In the genomic region with DNA sequence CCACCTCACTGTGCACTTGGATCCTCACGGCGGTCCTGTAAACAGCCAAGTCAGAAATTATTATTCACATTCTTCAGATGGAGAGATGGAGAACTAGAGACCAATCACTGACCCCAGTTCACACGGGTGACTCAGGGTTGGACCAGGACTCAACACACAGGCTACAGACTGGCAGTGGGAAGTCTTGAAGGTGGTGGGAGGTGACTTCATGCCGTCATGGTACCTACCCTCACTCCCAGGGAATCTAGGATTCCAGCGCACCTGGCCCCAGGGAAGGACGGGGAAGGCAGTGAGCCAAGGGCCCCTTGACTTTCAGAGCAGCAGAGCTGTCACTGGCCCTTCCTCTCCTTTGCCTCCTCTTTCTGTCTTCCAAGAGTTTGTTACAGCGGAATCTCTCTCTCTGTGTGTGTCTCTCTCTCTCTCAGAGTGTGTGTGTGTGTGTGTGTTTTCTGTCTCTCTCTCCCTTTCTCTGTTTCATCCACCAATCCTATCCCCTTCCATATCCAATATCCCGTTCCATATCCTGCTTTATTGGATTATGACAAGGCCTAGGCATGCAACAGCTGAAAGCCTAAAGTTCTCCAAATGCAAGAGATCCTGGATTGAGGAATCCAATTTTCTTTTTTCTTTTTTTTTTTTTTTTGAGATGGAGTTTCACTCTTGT, we compare ENCODE assay signal across 20 cellular contexts. TPM values are rescaled to one million over a fixed set of nuclear protein-coding genes. Genes with fewer than 3 reads are reported as not detected.
"Had no signal": no experiment of that assay in that cellular context is flagged by ENCODE, and none has a peak within 500 bp of the region (broad histone marks: within the 10 kb centered on the region; RNA-seq: fewer than 3 reads in every experiment).

No MANE protein-coding gene starts in this region.

- H3K4me3 ChIP-seq: gastrocnemius medialis, lung, pancreas had no signal

- H3K27ac ChIP-seq: gastrocnemius medialis, neutrophil, pancreas had no signal

- H3K4me1 ChIP-seq: pancreas had no signal

- H3K36me3 Mint-ChIP-seq: activated CD8-positive, alpha-beta memory T cell treated with anti-CD3 and anti-CD28 coated beads, Interleukin-2, amount 10 ng/mL, durations not matched to agents 7 days and 5 days had no signal

- H3K9me3 Mint-ChIP-seq: activated T-helper 17 cell treated with anti-CD3 and anti-CD28 coated beads, Interleukin-2, amount 50 U/mL, for 72 hours; central memory CD8-positive, alpha-beta T cell; stimulated activated naive B cell treated with anti-CD40 and anti-IgM and Interleukin-4, amounts not matched to agents 10 μg/mL and 1 μg/mL and 100 μg/mL, for 72 hours; T-helper 2 cell treated with Interferon-gamma antibody and Interleukin-4, amounts not matched to agents 5 μg/mL and 100 μg/mL, for 36 hours had no signal

- H3K4me1 Mint-ChIP-seq: activated T-helper 17 cell treated with anti-CD3 and anti-CD28 coated beads, Interleukin-2, amount 50 U/mL, for 72 hours had no signal

- H3K9me3 ChIP-seq: gastrocnemius medialis, neutrophil, pancreas had no signal

- H3K36me3 ChIP-seq: gastrocnemius medialis, neutrophil, pancreas had no signal

- H3K27me3 ChIP-seq: gastrocnemius medialis, neutrophil, pancreas had no signal

- H3K27ac Mint-ChIP-seq: activated CD4-positive, alpha-beta T cell treated with anti-CD3 and anti-CD28 coated beads for 36 hours; activated CD8-positive, alpha-beta memory T cell treated with anti-CD3 and anti-CD28 coated beads, Interleukin-2, amount 10 ng/mL, durations not matched to agents 7 days and 5 days; activated T-helper 17 cell treated with anti-CD3 and anti-CD28 coated beads, Interleukin-2, amount 50 U/mL, for 72 hours; stimulated activated naive B cell treated with anti-CD40 and anti-IgM and Interleukin-4, amounts not matched to agents 10 μg/mL and 1 μg/mL and 100 μg/mL, for 72 hours; T-helper 2 cell treated with Interferon-gamma antibody and Interleukin-4, amounts not matched to agents 5 μg/mL and 100 μg/mL, for 36 hours had no signal

- DNase-seq: activated CD4-positive, alpha-beta T cell treated with anti-CD3 and anti-CD28 coated beads for 36 hours; activated CD4-positive, alpha-beta T cell treated with anti-CD3 and anti-CD28 coated beads, Interleukin-2, amount 50 U/mL, for 48 hours; activated CD8-positive, alpha-beta memory T cell treated with anti-CD3 and anti-CD28 coated beads, Interleukin-2, amount 10 ng/mL, durations not matched to agents 7 days and 5 days; activated naive CD4-positive, alpha-beta T cell treated with anti-CD3 and anti-CD28 coated beads, Interleukin-2, amount 50 U/mL, for 16 hours; cortex of kidney; erythroblast; gastrocnemius medialis; head of caudate nucleus; kidney; midbrain; pancreas; stimulated activated naive B cell treated with anti-CD40 and anti-IgM and Interleukin-4, amounts not matched to agents 10 μg/mL and 1 μg/mL and 100 μg/mL, for 72 hours had no signal

- H3K4me3 Mint-ChIP-seq: activated CD4-positive, alpha-beta T cell treated with anti-CD3 and anti-CD28 coated beads for 36 hours; activated CD8-positive, alpha-beta memory T cell treated with anti-CD3 and anti-CD28 coated beads, Interleukin-2, amount 10 ng/mL, durations not matched to agents 7 days and 5 days; activated T-helper 17 cell treated with anti-CD3 and anti-CD28 coated beads, Interleukin-2, amount 50 U/mL, for 72 hours; central memory CD8-positive, alpha-beta T cell; stimulated activated naive B cell treated with anti-CD40 and anti-IgM and Interleukin-4, amounts not matched to agents 10 μg/mL and 1 μg/mL and 100 μg/mL, for 72 hours; T-helper 2 cell treated with Interferon-gamma antibody and Interleukin-4, amounts not matched to agents 5 μg/mL and 100 μg/mL, for 36 hours had no signal

RNA-seq across cellular contexts. Expression of gene OPTC, which starts 11.7 kb away (rescaled TPM):
- total RNA-seq: activated CD4-positive, alpha-beta T cell treated with anti-CD3 and anti-CD28 coated beads for 36 hours; activated CD8-positive, alpha-beta memory T cell treated with anti-CD3 and anti-CD28 coated beads, Interleukin-2, amount 10 ng/mL, durations not matched to agents 7 days and 5 days; activated T-helper 17 cell treated with anti-CD3 and anti-CD28 coated beads, Interleukin-2, amount 50 U/mL, for 72 hours; aorta; gastrocnemius medialis; kidney; left lobe of liver; lung; pancreas; sciatic nerve had no signal
- polyA plus RNA-seq: lung, pancreas had no signal

RNA-seq across cellular contexts. Expression of gene PRELP, which starts 30.1 kb away (rescaled TPM):
- total RNA-seq: activated CD4-positive, alpha-beta T cell treated with anti-CD3 and anti-CD28 coated beads for 36 hours; activated CD8-positive, alpha-beta memory T cell treated with anti-CD3 and anti-CD28 coated beads, Interleukin-2, amount 10 ng/mL, durations not matched to agents 7 days and 5 days; activated T-helper 17 cell treated with anti-CD3 and anti-CD28 coated beads, Interleukin-2, amount 50 U/mL, for 72 hours had no signal
